Comparison of ENCODE assay signal across 16 cellular contexts in the genomic region with DNA sequence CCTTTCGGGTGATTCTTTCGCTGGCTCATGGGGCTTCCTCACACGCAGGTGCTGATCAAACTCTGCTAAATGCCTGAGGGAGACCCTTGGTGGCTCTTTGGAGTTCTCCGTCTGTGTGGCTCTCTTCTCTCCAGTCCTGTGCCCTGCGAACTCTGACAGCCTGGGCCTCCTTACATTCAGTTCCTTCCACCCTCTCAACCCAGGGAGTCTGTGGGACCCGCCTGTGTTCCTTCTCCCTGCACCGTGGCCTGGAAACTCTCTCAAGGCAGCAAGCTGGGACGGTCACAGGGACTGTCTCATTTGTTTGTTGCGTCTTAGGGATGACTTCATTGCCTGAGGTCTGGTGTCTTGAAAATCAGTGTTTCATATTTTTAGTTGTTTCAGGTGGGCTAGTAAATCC. TPM values are rescaled to one million over a fixed set of nuclear protein-coding genes. Genes with fewer than 3 reads are reported as not detected.
A peak's percentile ranks its signal among the peaks of the same experiment; 100 is the strongest.
DNase-seq lines count a peak whose midpoint lies in the region; ATAC-seq and TF ChIP-seq lines count a peak whose summit lies in the region.
"Had no signal": no experiment of that assay in that cellular context is flagged by ENCODE, and none has a peak within 500 bp of the region (broad histone marks: within the 10 kb centered on the region; RNA-seq: fewer than 3 reads in every experiment).

No MANE protein-coding gene starts in this region.

- H3K18ac ChIP-seq in IMR-90 (ENCODE audit: low read depth, low read length) (peak overlapping the region; percentile 1), mesenchymal stem cell (ENCODE audit: low read depth in 1 of 2, low read length in 2 of 2) (peak overlapping the region in 1 of 2 experiments; percentile 40)

- peak overlapping the region; percentile 18; the same call in 1 of the 2 replicates for H3K23ac ChIP-seq in IMR-90 (ENCODE audit: low read depth, low read length)
- H3K23ac ChIP-seq in mesenchymal stem cell (ENCODE audit: low read length in 2 of 2): no peak overlapping the region

- peaks cover 21% of the 10 kb centered on the region for H3K9me1 ChIP-seq in IMR-90 (ENCODE audit: insufficient read depth, low read length)

- H3K9ac ChIP-seq in IMR-90 (ENCODE audit: low read depth, low read length): no peak overlapping the region
- H3K9ac ChIP-seq in mesenchymal stem cell (ENCODE audit: low read length): no peak overlapping the region
- H3K9ac ChIP-seq: BLaER1 had no signal

- intact Hi-C loops in activated CD4-positive, alpha-beta T cell treated with anti-CD3 and anti-CD28 coated beads, Interleukin-2, amount 10 ng/mL, durations not matched to agents 24 days and 14 days (cut with micrococcal nuclease): no loop called here
- intact Hi-C loops in IMR-90 (cut with micrococcal nuclease): no loop called here
- intact Hi-C loops in uterus (cut with DNase I; ENCODE audit: low total_unique reads): no loop called here

- peaks cover 3% of the 10 kb centered on the region for H3K9me3 ChIP-seq in IMR-90 (ENCODE audit: control insufficient read depth, insufficient read depth, low read length)
- H3K9me3 ChIP-seq in mesenchymal stem cell (ENCODE audit: control insufficient read depth, low read length): no peaks in the 10 kb centered on the region
- no peaks in the 10 kb centered on the region for H3K9me3 ChIP-seq in uterus
- H3K9me3 ChIP-seq: BLaER1 had no signal

- ATAC-seq in IMR-90 (ENCODE audit: low read depth): no peak
- ATAC-seq: CD8-positive, alpha-beta T cell had no signal

- H3K4me3 Mint-ChIP-seq in activated CD4-positive, alpha-beta T cell treated with anti-CD3 and anti-CD28 coated beads, Interleukin-2, amount 10 ng/mL, durations not matched to agents 24 days and 14 days: no peak overlapping the region
- H3K4me3 Mint-ChIP-seq: CD8-positive, alpha-beta T cell; H9 had no signal

- H3K27me3 Mint-ChIP-seq in activated CD4-positive, alpha-beta T cell treated with anti-CD3 and anti-CD28 coated beads, Interleukin-2, amount 10 ng/mL, durations not matched to agents 24 days and 14 days: peaks cover 38% of the 10 kb centered on the region

- no peaks in the 10 kb centered on the region for H3K9me3 Mint-ChIP-seq in activated CD4-positive, alpha-beta T cell treated with anti-CD3 and anti-CD28 coated beads, Interleukin-2, amount 10 ng/mL, durations not matched to agents 24 days and 14 days

- no peak overlapping the region for H3K27ac ChIP-seq in IMR-90 (ENCODE audit: insufficient read depth, low read length)
- H3K27ac ChIP-seq in mesenchymal stem cell (ENCODE audit: low read length, poor library complexity, severe bottlenecking): no peak overlapping the region
- H3K27ac ChIP-seq in uterus: peak overlapping the region; percentile 84 to 89
- H3K27ac ChIP-seq: 22Rv1, BLaER1 had no signal

- 90% methylated on average over 2 of the region's 9 CpGs; no CpG with 5 or more reads in 1 of the 2 experiments for WGBS in IMR-90 (ENCODE audit: extremely low coverage in 2 of 2, insufficient read length in 1 of 2), 2 experiments
- WGBS in mesenchymal stem cell: 85% methylated on average over 9 of the region's 9 CpGs

- H2BK15ac ChIP-seq in IMR-90 (ENCODE audit: low read depth, low read length): peak overlapping the region; percentile 99; the same call in 2 of the 3 replicates
- H2BK15ac ChIP-seq in mesenchymal stem cell (ENCODE audit: low read depth, poor library complexity, severe bottlenecking): no peak overlapping the region

- H3K79me1 ChIP-seq in IMR-90 (ENCODE audit: low read depth in 1 of 2, low read length in 2 of 2) (no peaks in the 10 kb centered on the region), mesenchymal stem cell (replicated peaks; ENCODE audit: low read length, poor library complexity, severe bottlenecking) (no peaks in the 10 kb centered on the region)

- POLR2A ChIA-PET in IMR-90 (lab: Charles Lee; ENCODE audit: unreplicated experiment): interaction anchor here (0.7 kb wide), 1 partner anchor 250 kb away, joined by 5 read pairs; no protein-coding TSS in a partner anchor

- H2BK120ac ChIP-seq in IMR-90 (ENCODE audit: low read depth, low read length) (peak overlapping the region; percentile 97), mesenchymal stem cell (ENCODE audit: low read depth, low read length) (no peak overlapping the region)

- BruUV-seq in IMR-90 (replicated peaks; lab: Mats Ljungman, UMichigan): no TSS peak

- H2AK5ac ChIP-seq in IMR-90 (ENCODE audit: low read depth, low read length) (peak overlapping the region; percentile 74), mesenchymal stem cell (ENCODE audit: low read length, severe bottlenecking) (peak overlapping the region; percentile 50)

- H4K91ac ChIP-seq in IMR-90 (ENCODE audit: insufficient read depth, low read depth, low read length): peak overlapping the region; percentile 73
- no peak overlapping the region for H4K91ac ChIP-seq in mesenchymal stem cell (ENCODE audit: low read length)

- H3K56ac ChIP-seq in IMR-90 (ENCODE audit: extremely low read depth, insufficient read depth, low read length): no peak overlapping the region

- peak overlapping the region; percentile 3; the same call in 1 of the 2 replicates for H4K5ac ChIP-seq in IMR-90 (ENCODE audit: low read depth, low read length)

- H2BK5ac ChIP-seq in IMR-90 (ENCODE audit: low read depth, low read length, poor library complexity, severe bottlenecking) (no peak overlapping the region), mesenchymal stem cell (ENCODE audit: low read depth, low read length, poor library complexity, severe bottlenecking) (no peak overlapping the region)

- H3K4me1 ChIP-seq in IMR-90 (ENCODE audit: control insufficient read depth, insufficient read depth, low read length): peaks cover 20% of the 10 kb centered on the region
- H3K4me1 ChIP-seq in mesenchymal stem cell (ENCODE audit: control insufficient read depth, insufficient read depth, low read depth, low read length): peaks cover 14% of the 10 kb centered on the region
- peaks cover 0 to 9% of the 10 kb centered on the region in 2 donors for H3K4me1 ChIP-seq in uterus

- H3K4me1 Mint-ChIP-seq in activated CD4-positive, alpha-beta T cell treated with anti-CD3 and anti-CD28 coated beads, Interleukin-2, amount 10 ng/mL, durations not matched to agents 24 days and 14 days: no peaks in the 10 kb centered on the region
- H3K4me1 Mint-ChIP-seq: H9 had no signal

- H3K27me3 ChIP-seq in IMR-90 (ENCODE audit: control insufficient read depth, insufficient read depth, low read length) (no peaks in the 10 kb centered on the region), mesenchymal stem cell (ENCODE audit: control insufficient read depth in 1 of 2, insufficient read depth in 1 of 2, low read length in 2 of 2) (no peaks in the 10 kb centered on the region), uterus (no peaks in the 10 kb centered on the region)
- H3K27me3 ChIP-seq: BLaER1 had no signal

- H3K4ac ChIP-seq in IMR-90 (ENCODE audit: low read depth, low read length) (peak overlapping the region; percentile 95), mesenchymal stem cell (ENCODE audit: low read depth in 1 of 2, low read length in 2 of 2) (peak overlapping the region; percentile 1 to 19)

- H2AFZ ChIP-seq in IMR-90 (replicated peaks; ENCODE audit: low read length, poor library complexity) (no peak overlapping the region), mesenchymal stem cell (ENCODE audit: low read depth, low read length) (no peak overlapping the region)

- H3K36me3 ChIP-seq in IMR-90 (ENCODE audit: control insufficient read depth, insufficient read depth, low read length): no peaks in the 10 kb centered on the region
- no peaks in the 10 kb centered on the region for H3K36me3 ChIP-seq in mesenchymal stem cell (ENCODE audit: control insufficient read depth in 1 of 2, insufficient read depth in 2 of 2, low read depth in 1 of 2, low read length in 2 of 2)
- H3K36me3 ChIP-seq in uterus: no peaks in the 10 kb centered on the region
- H3K36me3 ChIP-seq: BLaER1 had no signal

- CTCF ChIA-PET in IMR-90 (lab: Yijun Ruan, JAX): interaction anchor here (1.1 to 2.1 kb wide), 2 partner anchors 8 to 100 kb away, joined by 3 to 7 read pairs; no protein-coding TSS in a partner anchor

- no peak overlapping the region for H2AK9ac ChIP-seq in IMR-90 (replicated peaks; ENCODE audit: low read depth, low read length, poor library complexity)

- peak; percentile 40 for DNase-seq in activated CD4-positive, alpha-beta T cell treated with anti-CD3 and anti-CD28 coated beads, Interleukin-2, amount 10 ng/mL, durations not matched to agents 24 days and 14 days
- DNase-seq in activated CD4-positive, alpha-beta T cell treated with anti-CD3 and anti-CD28 coated beads for 1 hour: no peak
- DNase-seq in IMR-90 (no peak), mesenchymal stem cell (no peak), uterus (peak in 1 of 2 donors; percentile 17), midbrain (lab: John Stamatoyannopoulos, UW) (no peak), C1 segment of cervical spinal cord (lab: John Stamatoyannopoulos, UW) (no peak), NCI-H526 treated with DMSO at 0.1 percent for 48 hours (lab: John Stamatoyannopoulos, UW) (no peak)
- DNase-seq: Calu3; CD8-positive, alpha-beta T cell; DMS79 treated with DMSO at 0.1 percent for 48 hours; GF-D8; H9 had no signal

- H4K8ac ChIP-seq in IMR-90 (ENCODE audit: low read depth in 2 of 2, low read length in 2 of 2): no peak overlapping the region
- no peak overlapping the region for H4K8ac ChIP-seq in mesenchymal stem cell (ENCODE audit: low read length)

- H3K4me2 ChIP-seq in IMR-90 (ENCODE audit: low read depth, low read length) (no peak overlapping the region), mesenchymal stem cell (ENCODE audit: low read length, poor library complexity, severe bottlenecking) (no peak overlapping the region)
- H3K4me2 ChIP-seq: BLaER1 had no signal

- dilution Hi-C loops in IMR-90 (cut with HindIII; ENCODE audit: low sequenced_read_pairs, unreplicated experiment): no loop called here

- H3K4me3 ChIP-seq in IMR-90 (ENCODE audit: insufficient read depth, low read depth, low read length): no peak overlapping the region
- no peak overlapping the region for H3K4me3 ChIP-seq in mesenchymal stem cell (ENCODE audit: insufficient read depth in 1 of 2, low read depth in 1 of 2, low read length in 2 of 2)
- H3K4me3 ChIP-seq in uterus: no peak overlapping the region
- H3K4me3 ChIP-seq: BLaER1 had no signal

- peak overlapping the region; percentile 19 to 81 for H2BK12ac ChIP-seq in mesenchymal stem cell (ENCODE audit: low read length in 2 of 2)

- H4K20me1 ChIP-seq in IMR-90 (ENCODE audit: insufficient read depth, low read length): no peaks in the 10 kb centered on the region
- H4K20me1 ChIP-seq: BLaER1 had no signal

- H2BK20ac ChIP-seq in IMR-90 (ENCODE audit: low read depth, low read length): peak overlapping the region; percentile 98

- TF ChIP-seq POLR2A in IMR-90 (IDR thresholded peaks at IDR 0.05; ENCODE audit: low read depth, low read length) (no peak), uterus (IDR thresholded peaks at IDR 0.05) (no peak)

- in situ Hi-C loops in IMR-90 (cut with MboI; ENCODE audit: low sequenced_read_pairs): no loop called here

- H3K27ac Mint-ChIP-seq in activated CD4-positive, alpha-beta T cell treated with anti-CD3 and anti-CD28 coated beads, Interleukin-2, amount 10 ng/mL, durations not matched to agents 24 days and 14 days: no peak overlapping the region
- H3K27ac Mint-ChIP-seq: CD8-positive, alpha-beta T cell; H9 had no signal

- no peak for TF ChIP-seq RAD21 in IMR-90 (IDR thresholded peaks at IDR 0.05; ENCODE audit: low read length)

- H3K36me3 Mint-ChIP-seq in activated CD4-positive, alpha-beta T cell treated with anti-CD3 and anti-CD28 coated beads, Interleukin-2, amount 10 ng/mL, durations not matched to agents 24 days and 14 days (ENCODE audit: low read depth): peaks cover 1% of the 10 kb centered on the region
- H3K36me3 Mint-ChIP-seq: CD8-positive, alpha-beta T cell had no signal

- H3K14ac ChIP-seq in IMR-90 (replicated peaks; ENCODE audit: low read depth, low read length) (peak overlapping the region; percentile 21; the same call in 1 of the 2 replicates), mesenchymal stem cell (ENCODE audit: low read length in 2 of 2) (no peak overlapping the region)

- TF ChIP-seq CTCF in IMR-90 (conservative IDR thresholded peaks at IDR 0.05; ENCODE audit: low read depth, low read length) (no peak), uterus (IDR thresholded peaks at IDR 0.05) (no peak)

RNA-seq across cellular contexts. Expression of gene CORO2B, which starts 37.0 kb away (rescaled TPM):
- total RNA-seq in activated CD4-positive, alpha-beta T cell treated with anti-CD3 and anti-CD28 coated beads, Interleukin-2, amount 10 ng/mL, durations not matched to agents 24 days and 14 days: 0.09 and 0.16 TPM in 2 replicates
- 9.3 and 9.7 TPM in 2 replicates for total RNA-seq in IMR-90 (2012; rRNA removed)
- polyA plus RNA-seq in IMR-90 (2012; rRNA removed): 39.3 and 43.2 TPM in 2 replicates
- 29.1 and 32.4 TPM in 2 replicates for polyA plus RNA-seq in IMR-90 (2012; cell fraction: cytosol; rRNA removed)
- polyA plus RNA-seq in IMR-90 (2012; cell fraction: nucleus; rRNA removed; ENCODE audit: low replicate concordance): 24.4 and 27.5 TPM in 2 replicates
- 6.0 TPM for polyA plus RNA-seq in mesenchymal stem cell (2013, experiment 1 of 2)
- 6.3 TPM for polyA plus RNA-seq in mesenchymal stem cell (2013, experiment 2 of 2)
- total RNA-seq in uterus: 10 to 100 TPM in 1 of 4 donors, 1 to 10 TPM in 3; 1.3 to 18.2 (median 7.0) TPM
- total RNA-seq: HT-29 had no signal

Comparison
In these comparisons a context has a peak if more than half of its experiments do, and no peak if none do; other contexts are left out.
1. H3K27ac ChIP-seq: peak in uterus (2 of 2); none in IMR-90 (single experiment) and mesenchymal stem cell (single experiment).